Comparison of ENCODE assay signal across 8 cellular contexts in the genomic region with DNA sequence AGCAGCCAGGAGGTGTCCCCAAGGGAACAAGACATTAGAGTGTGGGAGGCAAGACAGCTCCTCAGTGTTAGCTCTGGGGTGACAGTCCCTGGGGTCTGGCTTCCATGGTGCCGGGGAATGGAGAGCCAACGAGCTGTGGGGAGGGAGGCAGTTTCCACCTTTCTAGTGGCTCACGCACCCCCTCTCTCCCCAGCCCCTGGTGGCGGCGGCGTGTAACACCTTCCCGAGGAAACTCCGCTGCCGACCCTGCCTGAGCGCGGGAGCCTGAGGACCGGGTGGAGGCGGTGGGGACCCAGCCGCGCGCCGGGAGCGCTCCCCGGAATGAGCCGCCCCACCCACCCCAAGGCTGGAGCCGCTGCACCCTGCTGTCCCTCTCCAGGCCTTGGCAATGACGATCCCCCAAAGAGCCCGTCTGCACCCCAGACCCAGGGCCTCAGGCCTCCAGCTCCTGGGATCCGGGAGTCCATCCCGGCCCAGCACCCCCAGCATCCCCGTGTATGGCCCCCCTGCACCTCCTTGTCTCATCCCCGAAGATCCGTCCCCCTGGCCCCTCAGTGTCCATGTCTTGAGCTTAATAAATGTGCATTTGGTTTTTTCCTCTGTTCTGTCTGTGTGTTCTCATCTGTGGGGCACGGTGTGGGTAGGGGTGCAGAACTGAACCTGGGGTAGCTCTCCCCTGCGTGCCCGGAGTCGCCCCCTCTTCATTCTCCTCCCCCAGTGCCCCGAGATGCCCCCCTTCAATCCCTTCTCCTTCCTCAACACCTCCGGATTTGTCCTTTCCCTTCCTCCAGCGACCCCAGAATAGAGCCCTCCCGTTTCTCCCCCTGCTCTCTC. TPM values are rescaled to one million over a fixed set of nuclear protein-coding genes. Genes with fewer than 3 reads are reported as not detected.
DNase-seq lines count a peak whose midpoint lies in the region; ATAC-seq and TF ChIP-seq lines count a peak whose summit lies in the region.

No MANE protein-coding gene starts in this region.

- POLR2A ChIA-PET in GM10248 (lab: Yijun Ruan, JAX), result no interaction called here
- POLR2A ChIA-PET in activated CD4-positive, alpha-beta T cell treated with anti-CD3 and anti-CD28 coated beads, Interleukin-2, amount 10 ng/mL, durations not matched to agents 7 days and 5 days (lab: Charles Lee), result interaction anchor here (0.6 to 1.0 kb wide), 2 partner anchors 13 to 51 kb away, joined by 3 to 4 read pairs; no protein-coding TSS in a partner anchor

- peak overlapping the region; percentile 99 for H3K27ac Mint-ChIP-seq in activated CD4-positive, alpha-beta T cell treated with anti-CD3 and anti-CD28 coated beads, Interleukin-2, amount 10 ng/mL, durations not matched to agents 7 days and 5 days
- H3K27ac Mint-ChIP-seq in stimulated activated memory B cell treated with anti-CD40 and anti-IgM and Interleukin-4, amounts not matched to agents 10 μg/mL and 1 μg/mL and 100 μg/mL, for 72 hours, result peak overlapping the region; percentile 96

- peak overlapping the region; percentile 100 for H3K4me3 Mint-ChIP-seq in activated CD4-positive, alpha-beta T cell treated with anti-CD3 and anti-CD28 coated beads, Interleukin-2, amount 10 ng/mL, durations not matched to agents 7 days and 5 days
- peak overlapping the region; percentile 99 for H3K4me3 Mint-ChIP-seq in stimulated activated memory B cell treated with anti-CD40 and anti-IgM and Interleukin-4, amounts not matched to agents 10 μg/mL and 1 μg/mL and 100 μg/mL, for 72 hours

- H3K27ac ChIP-seq in muscle layer of duodenum (ENCODE audit: low read length), result no peak overlapping the region

- TF ChIP-seq CTCF in GM10248 (IDR thresholded peaks at IDR 0.05; ENCODE audit: control extremely low read depth, extremely low read depth, low read depth, missing control alignments) (peak; percentile 59), LNCAP (IDR thresholded peaks at IDR 0.05) (peak; percentile 44)

- peaks cover 43% of the 10 kb centered on the region for H3K36me3 Mint-ChIP-seq in activated CD4-positive, alpha-beta T cell treated with anti-CD3 and anti-CD28 coated beads, Interleukin-2, amount 10 ng/mL, durations not matched to agents 7 days and 5 days (ENCODE audit: low read depth)
- peaks cover 23% of the 10 kb centered on the region for H3K36me3 Mint-ChIP-seq in stimulated activated memory B cell treated with anti-CD40 and anti-IgM and Interleukin-4, amounts not matched to agents 10 μg/mL and 1 μg/mL and 100 μg/mL, for 72 hours

- CTCF ChIA-PET in GM10248 (lab: Yijun Ruan, JAX), result interaction anchor here (0.6 to 2.8 kb wide), 14 partner anchors 8 to 336 kb away, joined by 3 to 24 read pairs (median 3); partner anchors contain the start of genes FXYD3, FXYD7 and LGI4
- CTCF ChIA-PET in activated CD4-positive, alpha-beta T cell treated with anti-CD3 and anti-CD28 coated beads, Interleukin-2, amount 10 ng/mL, durations not matched to agents 7 days and 5 days (lab: Charles Lee), result interaction anchor here (0.6 to 3.6 kb wide), 17 partner anchors 8 to 554 kb away, joined by 3 to 33 read pairs (median 4); partner anchors contain the start of genes FXYD7 and LGI4

- H3K9me3 ChIP-seq in muscle layer of duodenum (ENCODE audit: control insufficient read depth in 1 of 2, low read length in 2 of 2), result no peaks in the 10 kb centered on the region

- peaks cover 2 to 21% of the 10 kb centered on the region in 2 donors for H3K4me1 ChIP-seq in muscle layer of duodenum (ENCODE audit: control insufficient read depth in 1 of 2, insufficient read depth in 2 of 2, low read length in 2 of 2)

- H3K9me3 Mint-ChIP-seq in activated CD4-positive, alpha-beta T cell treated with anti-CD3 and anti-CD28 coated beads, Interleukin-2, amount 10 ng/mL, durations not matched to agents 7 days and 5 days, result no peaks in the 10 kb centered on the region
- H3K9me3 Mint-ChIP-seq in stimulated activated memory B cell treated with anti-CD40 and anti-IgM and Interleukin-4, amounts not matched to agents 10 μg/mL and 1 μg/mL and 100 μg/mL, for 72 hours, result no peaks in the 10 kb centered on the region

- peaks cover 10% of the 10 kb centered on the region for H3K27me3 ChIP-seq in muscle layer of duodenum (ENCODE audit: low read depth, low read length)

- H3K4me3 ChIP-seq in muscle layer of duodenum (ENCODE audit: low read depth in 1 of 2, low read length in 2 of 2), result peak overlapping the region; percentile 68 to 70

- H3K36me3 ChIP-seq in muscle layer of duodenum (ENCODE audit: control insufficient read depth in 1 of 2, insufficient read depth in 2 of 2, low read length in 2 of 2), result peaks cover 13 to 15% of the 10 kb centered on the region in 2 donors

- DNase-seq in GM10248 (ENCODE audit: extremely low spot score), result peak; percentile 81
- DNase-seq in activated CD4-positive, alpha-beta T cell treated with anti-CD3 and anti-CD28 coated beads, Interleukin-2, amount 10 ng/mL, durations not matched to agents 7 days and 5 days, result peak; percentile 79
- DNase-seq in effector CD4-positive, alpha-beta T cell, result peak; percentile 65

- peaks cover 53% of the 10 kb centered on the region for H3K4me1 Mint-ChIP-seq in activated CD4-positive, alpha-beta T cell treated with anti-CD3 and anti-CD28 coated beads, Interleukin-2, amount 10 ng/mL, durations not matched to agents 7 days and 5 days
- peaks cover 56% of the 10 kb centered on the region for H3K4me1 Mint-ChIP-seq in stimulated activated memory B cell treated with anti-CD40 and anti-IgM and Interleukin-4, amounts not matched to agents 10 μg/mL and 1 μg/mL and 100 μg/mL, for 72 hours

- H3K27me3 Mint-ChIP-seq in activated CD4-positive, alpha-beta T cell treated with anti-CD3 and anti-CD28 coated beads, Interleukin-2, amount 10 ng/mL, durations not matched to agents 7 days and 5 days, result no peaks in the 10 kb centered on the region
- no peaks in the 10 kb centered on the region for H3K27me3 Mint-ChIP-seq in stimulated activated memory B cell treated with anti-CD40 and anti-IgM and Interleukin-4, amounts not matched to agents 10 μg/mL and 1 μg/mL and 100 μg/mL, for 72 hours

- peak; percentile 72 for ATAC-seq in stimulated activated memory B cell treated with anti-CD40 and anti-IgM and Interleukin-4, amounts not matched to agents 10 μg/mL and 1 μg/mL and 100 μg/mL, for 72 hours
- ATAC-seq in HG03439 (IDR thresholded peaks at IDR 0.05; ENCODE audit: unreplicated experiment) (no peak), GM21381 (IDR thresholded peaks at IDR 0.05; ENCODE audit: unreplicated experiment) (no peak)

RNA-seq across cellular contexts. Expression of gene FXYD5, which starts 0.6 kb away (rescaled TPM):
- total RNA-seq in activated CD4-positive, alpha-beta T cell treated with anti-CD3 and anti-CD28 coated beads, Interleukin-2, amount 10 ng/mL, durations not matched to agents 7 days and 5 days, result 100 to 1,000 TPM; 455 to 524 TPM

RNA-seq across cellular contexts. Expression of gene FXYD7, which starts 10.9 kb away (rescaled TPM):
- 1 to 10 TPM; 4.5 to 5.0 TPM for total RNA-seq in activated CD4-positive, alpha-beta T cell treated with anti-CD3 and anti-CD28 coated beads, Interleukin-2, amount 10 ng/mL, durations not matched to agents 7 days and 5 days

RNA-seq across cellular contexts. Expression of gene FXYD1, which starts 15.3 kb away (rescaled TPM):
- 1 to 10 TPM; 1.0 to 1.8 TPM for total RNA-seq in activated CD4-positive, alpha-beta T cell treated with anti-CD3 and anti-CD28 coated beads, Interleukin-2, amount 10 ng/mL, durations not matched to agents 7 days and 5 days

RNA-seq across cellular contexts. Expression of gene LGI4, which starts 19.1 kb away (rescaled TPM):
- total RNA-seq in activated CD4-positive, alpha-beta T cell treated with anti-CD3 and anti-CD28 coated beads, Interleukin-2, amount 10 ng/mL, durations not matched to agents 7 days and 5 days, result under 1 TPM; 0.37 to 0.40 TPM

RNA-seq across cellular contexts. Expression of gene FXYD3, which starts 38.3 kb away (rescaled TPM):
- total RNA-seq in activated CD4-positive, alpha-beta T cell treated with anti-CD3 and anti-CD28 coated beads, Interleukin-2, amount 10 ng/mL, durations not matched to agents 7 days and 5 days, result not detected
